ENCODE assay signal across 8 cellular contexts in the genomic region with DNA sequence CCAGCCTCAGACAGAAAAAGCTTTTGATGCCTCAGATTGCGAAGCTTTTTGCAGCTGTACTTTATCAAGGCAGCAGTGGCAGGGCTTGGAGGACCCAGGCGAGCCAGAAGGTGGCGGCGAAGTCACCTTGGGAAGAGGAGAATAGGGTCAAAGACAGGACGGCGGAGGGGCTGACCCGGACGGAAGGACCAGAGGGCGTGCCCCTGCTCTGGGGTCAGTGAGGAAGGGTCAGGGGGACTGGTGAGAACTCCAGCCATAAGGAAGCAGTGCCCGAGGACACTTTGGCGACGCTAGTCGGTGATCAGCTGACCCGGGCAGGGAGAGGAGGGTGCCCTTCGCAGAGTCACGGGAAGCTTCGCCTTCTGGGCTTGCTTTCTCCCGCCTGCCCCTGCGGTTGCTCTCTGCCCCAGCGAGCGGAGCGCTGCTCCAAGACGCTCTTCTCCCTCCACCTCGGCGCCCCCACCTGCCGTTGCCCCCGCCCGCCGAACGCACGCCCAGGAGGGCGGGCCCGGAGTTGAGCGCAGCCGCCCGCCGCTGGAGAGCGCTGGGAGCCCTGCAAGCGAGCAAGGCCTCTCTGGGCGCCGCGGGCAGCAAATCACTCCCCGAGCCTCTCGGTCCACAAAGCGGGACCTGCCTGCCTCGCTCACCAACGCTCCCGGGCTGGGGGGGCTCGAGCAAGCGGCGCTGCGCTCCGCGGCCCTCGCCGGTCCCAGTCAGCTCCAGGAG. TPM values are rescaled to one million over a fixed set of nuclear protein-coding genes. Genes with fewer than 3 reads are reported as not detected.
A peak's percentile ranks its signal among the peaks of the same experiment; 100 is the strongest.
DNase-seq lines count a peak whose midpoint lies in the region; ATAC-seq and TF ChIP-seq lines count a peak whose summit lies in the region.

No MANE protein-coding gene starts in this region.

- H3K9me3 Mint-ChIP-seq in progenitor cell of endocrine pancreas (ENCODE audit: low read depth) = no peaks in the 10 kb centered on the region
- H3K9me3 Mint-ChIP-seq in T-helper 2 cell treated with Interferon-gamma antibody and Interleukin-4, amounts not matched to agents 5 μg/mL and 100 μg/mL, for 36 hours = no peaks in the 10 kb centered on the region
- H3K9me3 Mint-ChIP-seq in CD4-positive, alpha-beta T cell = peaks cover 7% of the 10 kb centered on the region

- POLR2A ChIA-PET in CD4-positive, alpha-beta T cell (lab: Charles Lee) = no interaction called here

- intact Hi-C loops in heart right ventricle (cut with DNase I) = loop anchor here in 5 of 10 donors (5.0 to 10.0 kb wide), 4 partner anchors 209 to 321 kb away; no protein-coding TSS in a partner anchor
- intact Hi-C loops in CD4-positive, alpha-beta T cell (cut with DNase I, micrococcal nuclease) = no loop called here

- peak overlapping the region; percentile 84 for H3K4me2 ChIP-seq in SU-DHL-6 (ENCODE audit: low read depth, low read length, poor library complexity, severe bottlenecking)

- H3K27me3 ChIP-seq in HUES6 (ENCODE audit: control insufficient read depth, insufficient read depth, low read length) (peaks cover 6% of the 10 kb centered on the region; the same call in 1 of the 2 replicates), SU-DHL-6 (ENCODE audit: low read length) (no peaks in the 10 kb centered on the region), heart right ventricle (peaks cover 0 to 55% (median 33%) of the 10 kb centered on the region in 7 donors)
- H3K27me3 ChIP-seq in CD4-positive, alpha-beta T cell (ENCODE audit: control insufficient read depth, insufficient read depth, low read length) = peaks cover 34% of the 10 kb centered on the region

- 0 to 1% methylated on average over 46 to 56 of the region's 56 CpGs for WGBS in heart right ventricle, 2 donors

- peak; percentile 39 for TF ChIP-seq CTCF in SU-DHL-6 (IDR thresholded peaks at IDR 0.05; ENCODE audit: insufficient read depth, low read length, poor library complexity, severe bottlenecking)
- TF ChIP-seq CTCF in heart right ventricle (IDR thresholded peaks at IDR 0.05) = peak in 1 of 9 donors; percentile 2
- peak; percentile 50 for TF ChIP-seq CTCF in progenitor cell of endocrine pancreas (IDR thresholded peaks at IDR 0.05; ENCODE audit: unreplicated experiment)
- no peak for TF ChIP-seq CTCF in CD4-positive, alpha-beta T cell (IDR thresholded peaks at IDR 0.05)

- DNase-seq in COLO829 (ENCODE audit: low spot score) (peak; percentile 46), heart right ventricle (peak; percentile 52 to 70), progenitor cell of endocrine pancreas (ENCODE audit: low spot score, unreplicated experiment) (peak; percentile 39)
- DNase-seq in T-helper 2 cell treated with Interferon-gamma antibody and Interleukin-4, amounts not matched to agents 5 μg/mL and 100 μg/mL, for 36 hours (ENCODE audit: low spot score) = no peak
- DNase-seq in CD4-positive, alpha-beta T cell = no peak

- peak overlapping the region; percentile 90 for H3K27ac Mint-ChIP-seq in progenitor cell of endocrine pancreas
- H3K27ac Mint-ChIP-seq in T-helper 2 cell treated with Interferon-gamma antibody and Interleukin-4, amounts not matched to agents 5 μg/mL and 100 μg/mL, for 36 hours = no peak overlapping the region
- H3K27ac Mint-ChIP-seq in CD4-positive, alpha-beta T cell = no peak overlapping the region

- no peaks in the 10 kb centered on the region for H3K79me2 ChIP-seq in SU-DHL-6 (ENCODE audit: insufficient read depth, low read length)

- H3K36me3 Mint-ChIP-seq in progenitor cell of endocrine pancreas (ENCODE audit: insufficient read depth) = no peaks in the 10 kb centered on the region
- no peaks in the 10 kb centered on the region for H3K36me3 Mint-ChIP-seq in T-helper 2 cell treated with Interferon-gamma antibody and Interleukin-4, amounts not matched to agents 5 μg/mL and 100 μg/mL, for 36 hours (ENCODE audit: low read depth)
- H3K36me3 Mint-ChIP-seq in CD4-positive, alpha-beta T cell (ENCODE audit: low read depth) = no peaks in the 10 kb centered on the region

- H3K4me1 ChIP-seq in HUES6 (ENCODE audit: control insufficient read depth, insufficient read depth, low read length) = peaks cover 10% of the 10 kb centered on the region
- peaks cover 0 to 26% (median 6%) of the 10 kb centered on the region in 9 donors for H3K4me1 ChIP-seq in heart right ventricle

- H3K4me3 ChIP-seq in HUES6 (ENCODE audit: low read depth, low read length) (peak overlapping the region; percentile 79), SU-DHL-6 (ENCODE audit: insufficient read depth, low read length, poor library complexity, severe bottlenecking) (peak overlapping the region; percentile 70), heart right ventricle (peak overlapping the region; percentile 36 to 65 (median 60))

- no peaks in the 10 kb centered on the region for H3K27me3 Mint-ChIP-seq in progenitor cell of endocrine pancreas
- H3K27me3 Mint-ChIP-seq in T-helper 2 cell treated with Interferon-gamma antibody and Interleukin-4, amounts not matched to agents 5 μg/mL and 100 μg/mL, for 36 hours (ENCODE audit: low read depth) = peaks cover 39% of the 10 kb centered on the region
- H3K27me3 Mint-ChIP-seq in CD4-positive, alpha-beta T cell = peaks cover 70% of the 10 kb centered on the region

- no peaks in the 10 kb centered on the region for H3K36me3 ChIP-seq in HUES6 (ENCODE audit: control insufficient read depth, insufficient read depth, low read length)
- no peaks in the 10 kb centered on the region for H3K36me3 ChIP-seq in SU-DHL-6 (ENCODE audit: low read length)
- no peaks in the 10 kb centered on the region for H3K36me3 ChIP-seq in heart right ventricle

- H3K9ac ChIP-seq in HUES6 (ENCODE audit: low read length) (peak overlapping the region; percentile 92), SU-DHL-6 (ENCODE audit: low read length) (peak overlapping the region; percentile 84)

- CTCF ChIA-PET in CD4-positive, alpha-beta T cell (lab: Charles Lee) = no interaction called here

- peak; percentile 73 to 94 (median 85) for ATAC-seq in heart right ventricle
- ATAC-seq in GM18858 (IDR thresholded peaks at IDR 0.05; ENCODE audit: unreplicated experiment) = no peak
- ATAC-seq in CD4-positive, alpha-beta T cell (ENCODE audit: poor library complexity) = no peak

- H4K20me1 ChIP-seq in SU-DHL-6 (ENCODE audit: low read depth, low read length) = no peaks in the 10 kb centered on the region

- peaks cover 25% of the 10 kb centered on the region for H3K4me1 Mint-ChIP-seq in progenitor cell of endocrine pancreas (ENCODE audit: low read depth)
- H3K4me1 Mint-ChIP-seq in T-helper 2 cell treated with Interferon-gamma antibody and Interleukin-4, amounts not matched to agents 5 μg/mL and 100 μg/mL, for 36 hours (ENCODE audit: low read depth) = no peaks in the 10 kb centered on the region
- no peaks in the 10 kb centered on the region for H3K4me1 Mint-ChIP-seq in CD4-positive, alpha-beta T cell (ENCODE audit: low read depth)

- H3K9me3 ChIP-seq in HUES6 (ENCODE audit: control insufficient read depth, insufficient read depth, low read depth, low read length) (no peaks in the 10 kb centered on the region), SU-DHL-6 (ENCODE audit: insufficient read depth, low read length) (no peaks in the 10 kb centered on the region), heart right ventricle (peaks cover 0 to 9% (median 0%) of the 10 kb centered on the region in 11 donors)
- H3K9me3 ChIP-seq in CD4-positive, alpha-beta T cell (ENCODE audit: control insufficient read depth, low read length) = no peaks in the 10 kb centered on the region

- H3K27ac ChIP-seq in HUES6 (ENCODE audit: low read depth, low read length) (peak overlapping the region; percentile 73; the same call in 1 of the 2 replicates), SU-DHL-6 (ENCODE audit: low read depth, low read length) (peak overlapping the region; percentile 90), heart right ventricle (peak overlapping the region; percentile 78 to 96 (median 90))
- no peak overlapping the region for H3K27ac ChIP-seq in CD4-positive, alpha-beta T cell (ENCODE audit: low read depth, low read length)

- H2AFZ ChIP-seq in SU-DHL-6 (ENCODE audit: low read depth, low read length, severe bottlenecking) = peak overlapping the region; percentile 81

- no peaks in the 10 kb centered on the region for H3K9me2 ChIP-seq in SU-DHL-6 (replicated peaks; ENCODE audit: insufficient read depth, low read length)

- H3K4me3 Mint-ChIP-seq in progenitor cell of endocrine pancreas (ENCODE audit: low read depth) = peak overlapping the region; percentile 92
- H3K4me3 Mint-ChIP-seq in T-helper 2 cell treated with Interferon-gamma antibody and Interleukin-4, amounts not matched to agents 5 μg/mL and 100 μg/mL, for 36 hours = no peak overlapping the region
- no peak overlapping the region for H3K4me3 Mint-ChIP-seq in CD4-positive, alpha-beta T cell

- H3F3A ChIP-seq in SU-DHL-6 (ENCODE audit: insufficient read depth) = peaks cover 12% of the 10 kb centered on the region

RNA-seq across cellular contexts. Expression of a gene that starts 1.4 kb away (rescaled TPM):
- total RNA-seq in heart right ventricle = 10 to 100 TPM in 9 of 10 donors, 1 to 10 TPM in 1; 8.1 to 36.6 (median 21.6) TPM
- polyA plus RNA-seq in heart right ventricle = 10 to 100 TPM in 1 of 2 donors, 1 to 10 TPM in 1; 1.4 to 26.6 TPM
- total RNA-seq in progenitor cell of endocrine pancreas = 145 and 149 TPM in 2 replicates
- total RNA-seq in CD4-positive, alpha-beta T cell = not detected

Comparison
In these comparisons a context has a peak if more than half of its experiments do, and no peak if none do; other contexts are left out.
1. DNase-seq: peak in COLO829 (single experiment), heart right ventricle (2 of 2) and progenitor cell of endocrine pancreas (single experiment); none in T-helper 2 cell treated with Interferon-gamma antibody and Interleukin-4, amounts not matched to agents 5 μg/mL and 100 μg/mL, for 36 hours (single experiment) and CD4-positive, alpha-beta T cell (0 of 10).
2. ATAC-seq: peak in heart right ventricle (8 of 8); none in GM18858 (single experiment) and CD4-positive, alpha-beta T cell (single experiment).
3. RNA of a gene that starts 1.4 kb away (total RNA-seq): 145 to 149 TPM in progenitor cell of endocrine pancreas and 8.1 to 36.6 TPM in heart right ventricle; not detected in CD4-positive, alpha-beta T cell; every median in the first group is over 4 times any median in the second.
4. Peak in every context shown above with its lines, with median percentiles within 50 percentile points of each other: H3K4me3 ChIP-seq.